In genomic region chr1:201277441-201277840, GRCh38 we compare ENCODE assay signal across 20 cellular contexts. TPM values are rescaled to one million over a fixed set of nuclear protein-coding genes. Genes with fewer than 3 reads are reported as not detected.
DNase-seq lines count a peak whose midpoint lies in the region; ATAC-seq and TF ChIP-seq lines count a peak whose summit lies in the region.
"Had no signal": no experiment of that assay in that cellular context is flagged by ENCODE, and none has a peak within 500 bp of the region (broad histone marks: within the 10 kb centered on the region; RNA-seq: fewer than 3 reads in every experiment).

No MANE protein-coding gene starts in this region.

- H3K9me3 ChIP-seq in smooth muscle cell (replicated peaks; ENCODE audit: low read depth) (no peaks in the 10 kb centered on the region), left ventricle myocardium inferior (replicated peaks) (no peaks in the 10 kb centered on the region), upper lobe of left lung (no peaks in the 10 kb centered on the region)
- H3K9me3 ChIP-seq: BLaER1 treated with 17β-estradiol and CSF1 and Interleukin-3, amounts not matched to agents 10 nM and 100 nM had no signal

- no peaks in the 10 kb centered on the region for H3K4me1 ChIP-seq in smooth muscle cell (ENCODE audit: low read depth)
- H3K4me1 ChIP-seq in left ventricle myocardium inferior: peaks cover 6% of the 10 kb centered on the region
- peaks cover 0 to 3% (median 0%) of the 10 kb centered on the region in 4 donors for H3K4me1 ChIP-seq in upper lobe of left lung

- TF ChIP-seq CTCF in epithelial cell of esophagus (IDR thresholded peaks at IDR 0.05; ENCODE audit: insufficient read depth, low read depth, low read length, missing control alignments) (no peak), smooth muscle cell (IDR thresholded peaks at IDR 0.05; ENCODE audit: borderline replicate concordance, insufficient read depth, poor library complexity, severe bottlenecking) (no peak), left ventricle myocardium inferior (IDR thresholded peaks at IDR 0.05; ENCODE audit: borderline replicate concordance) (no peak), upper lobe of left lung (IDR thresholded peaks at IDR 0.05) (no peak), nephron progenitor cell (IDR thresholded peaks at IDR 0.05) (no peak)

- H3K4me2 ChIP-seq in smooth muscle cell: no peak overlapping the region
- H3K4me2 ChIP-seq: BLaER1 treated with 17β-estradiol and CSF1 and Interleukin-3, amounts not matched to agents 10 nM and 100 nM had no signal

- no peaks in the 10 kb centered on the region for H3K36me3 Mint-ChIP-seq in nephron progenitor cell (ENCODE audit: low read depth)
- H3K36me3 Mint-ChIP-seq: CD8-positive, alpha-beta memory T cell had no signal

- no peak overlapping the region for H2AFZ ChIP-seq in smooth muscle cell (ENCODE audit: low read depth)

- DNase-seq in ELR (ENCODE audit: low read depth) (peak; percentile 21), epithelial cell of esophagus (ENCODE audit: low read depth) (peak; percentile 52), kidney tubule cell (ENCODE audit: low spot score) (peak; percentile 41), smooth muscle cell (lab: John Stamatoyannopoulos, UW; ENCODE audit: unreplicated experiment) (no peak), left ventricle myocardium inferior (no peak), GF-D8 (lab: John Stamatoyannopoulos, UW) (no peak), upper lobe of left lung (no peak), nephron progenitor cell (no peak)
- DNase-seq: CD8-positive, alpha-beta memory T cell; DMS79; H7; HFFc6; KBM-7; NCI-H187; NCI-H2107; NCI-H510A treated with DMSO at 0.1 percent for 48 hours; NCI-H774; OCI-M1; RPMI8226 had no signal

- no peak overlapping the region for H3K9ac ChIP-seq in smooth muscle cell (ENCODE audit: low read depth)
- H3K9ac ChIP-seq: BLaER1 treated with 17β-estradiol and CSF1 and Interleukin-3, amounts not matched to agents 10 nM and 100 nM had no signal

- no peaks in the 10 kb centered on the region for H3F3A ChIP-seq in smooth muscle cell (ENCODE audit: low read depth)

- intact Hi-C loops in left ventricle myocardium inferior (cut with micrococcal nuclease): no loop called here

- TF ChIP-seq EP300 in upper lobe of left lung (IDR thresholded peaks at IDR 0.05): no peak

- H3K36me3 ChIP-seq in smooth muscle cell (ENCODE audit: low read depth): no peaks in the 10 kb centered on the region
- no peaks in the 10 kb centered on the region for H3K36me3 ChIP-seq in left ventricle myocardium inferior
- H3K36me3 ChIP-seq in upper lobe of left lung: no peaks in the 10 kb centered on the region
- H3K36me3 ChIP-seq: BLaER1 treated with 17β-estradiol and CSF1 and Interleukin-3, amounts not matched to agents 10 nM and 100 nM had no signal

- H3K27ac ChIP-seq in smooth muscle cell (ENCODE audit: low read depth) (peak overlapping the region; percentile 42), left ventricle myocardium inferior (replicated peaks) (no peak overlapping the region), upper lobe of left lung (no peak overlapping the region)
- H3K27ac ChIP-seq: BLaER1 treated with 17β-estradiol and CSF1 and Interleukin-3, amounts not matched to agents 10 nM and 100 nM had no signal

- 94% methylated on average over 4 of the region's 4 CpGs for WGBS in smooth muscle cell (ENCODE audit: low lambda C conversion rate)
- 81 to 86% methylated on average over 2 to 4 of the region's 4 CpGs for WGBS in upper lobe of left lung, 2 donors

- no peaks in the 10 kb centered on the region for H3K79me2 ChIP-seq in smooth muscle cell (ENCODE audit: low read depth)

- H3K9me3 Mint-ChIP-seq in nephron progenitor cell: no peaks in the 10 kb centered on the region
- H3K9me3 Mint-ChIP-seq: CD8-positive, alpha-beta memory T cell; HFFc6 had no signal

- no peak overlapping the region for H3K4me3 Mint-ChIP-seq in nephron progenitor cell
- H3K4me3 Mint-ChIP-seq: CD8-positive, alpha-beta memory T cell; HFFc6 had no signal

- peaks cover 17% of the 10 kb centered on the region for H3K4me1 Mint-ChIP-seq in nephron progenitor cell
- H3K4me1 Mint-ChIP-seq: CD8-positive, alpha-beta memory T cell had no signal

- no peaks in the 10 kb centered on the region for H4K20me1 ChIP-seq in smooth muscle cell (ENCODE audit: low read depth)
- H4K20me1 ChIP-seq: BLaER1 treated with 17β-estradiol and CSF1 and Interleukin-3, amounts not matched to agents 10 nM and 100 nM had no signal

- no peak for TF ChIP-seq POLR2A in upper lobe of left lung (IDR thresholded peaks at IDR 0.05)

- H3K27ac Mint-ChIP-seq in nephron progenitor cell: no peak overlapping the region
- H3K27ac Mint-ChIP-seq: HFFc6 had no signal

- no peak for ATAC-seq in upper lobe of left lung (ENCODE audit: low FRiP score in 2 of 2)

- H3K4me3 ChIP-seq in epithelial cell of esophagus (ENCODE audit: low read length) (no peak overlapping the region), smooth muscle cell (no peak overlapping the region), left ventricle myocardium inferior (no peak overlapping the region), upper lobe of left lung (no peak overlapping the region)
- H3K4me3 ChIP-seq: BLaER1 treated with 17β-estradiol and CSF1 and Interleukin-3, amounts not matched to agents 10 nM and 100 nM had no signal

- H3K27me3 ChIP-seq in smooth muscle cell (ENCODE audit: low read depth) (no peaks in the 10 kb centered on the region), left ventricle myocardium inferior (ENCODE audit: low read depth) (peaks cover 48% of the 10 kb centered on the region), upper lobe of left lung (no peaks in the 10 kb centered on the region)

- H3K27me3 Mint-ChIP-seq in nephron progenitor cell (ENCODE audit: low read depth, poor library complexity): peaks cover 46% of the 10 kb centered on the region

RNA-seq across cellular contexts. Expression of gene PKP1, which starts 5.9 kb away (rescaled TPM):
- 43.6 and 52.5 TPM in 2 replicates for total RNA-seq in smooth muscle cell
- 26.9 and 30.3 TPM in 2 replicates for polyA plus RNA-seq in smooth muscle cell
- 0.38 TPM for total RNA-seq in left ventricle myocardium inferior
- 1 to 10 TPM in 5 of 6 donors, under 1 TPM in 1; 0.86 to 4.9 (median 2.5) TPM for total RNA-seq in upper lobe of left lung
- total RNA-seq: CD8-positive, alpha-beta memory T cell; H7; HFFc6 had no signal
- polyA plus RNA-seq: CD8-positive, alpha-beta memory T cell had no signal

Comparison
In these comparisons a context has a peak if more than half of its experiments do, and no peak if none do; other contexts are left out.
1. DNase-seq: peak in ELR (single experiment), epithelial cell of esophagus (single experiment) and kidney tubule cell (single experiment); none in smooth muscle cell (single experiment), left ventricle myocardium inferior (single experiment), GF-D8 (single experiment), upper lobe of left lung (0 of 2) and nephron progenitor cell (single experiment).